Comparison of ENCODE assay signal across 9 cellular contexts in the genomic region with DNA sequence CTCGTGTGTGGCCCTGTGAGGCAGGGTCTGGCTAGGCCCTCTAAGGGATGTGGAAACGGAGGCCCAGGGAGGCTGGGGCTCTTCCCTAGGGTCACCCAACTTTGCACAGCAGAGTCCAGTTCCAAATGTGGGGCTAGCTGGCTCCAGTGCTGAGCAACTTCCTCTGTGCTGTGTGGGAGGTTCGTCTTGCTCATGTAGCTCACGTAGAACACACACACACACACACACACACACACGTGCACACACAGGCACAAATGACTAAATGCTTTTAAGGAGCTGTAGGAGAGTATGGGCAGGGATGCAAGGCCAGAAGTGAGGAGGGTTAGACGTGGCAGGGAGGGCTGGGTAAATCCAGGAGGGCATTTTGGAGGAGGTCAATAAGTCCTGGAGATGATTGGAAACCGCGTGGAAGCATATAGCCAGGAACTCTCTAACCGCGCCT.
DNase-seq lines count a peak whose midpoint lies in the region; ATAC-seq and TF ChIP-seq lines count a peak whose summit lies in the region.
"Had no signal": no experiment of that assay in that cellular context is flagged by ENCODE, and none has a peak within 500 bp of the region (broad histone marks: within the 10 kb centered on the region; RNA-seq: fewer than 3 reads in every experiment).

No MANE protein-coding gene starts in this region.

- no peak overlapping the region for H3K14ac ChIP-seq in mesenchymal stem cell (ENCODE audit: low read length in 2 of 2)

- H3K9ac ChIP-seq in mesenchymal stem cell (ENCODE audit: low read length) = no peak overlapping the region

- no peaks in the 10 kb centered on the region for H3K36me3 ChIP-seq in mesenchymal stem cell (ENCODE audit: control insufficient read depth in 1 of 2, insufficient read depth in 2 of 2, low read depth in 1 of 2, low read length in 2 of 2)

- ATAC-seq in HG02798 (IDR thresholded peaks at IDR 0.05; ENCODE audit: poor library complexity, unreplicated experiment) = peak; percentile 9
- peak; percentile 66 for ATAC-seq in activated CD8-positive, alpha-beta T cell treated with anti-CD3 and anti-CD28 coated beads for 36 hours
- no peak for ATAC-seq in GM19324 (IDR thresholded peaks at IDR 0.05; ENCODE audit: low FRiP score, unreplicated experiment)
- ATAC-seq: Panc1 had no signal

- peak overlapping the region; percentile 68 for H3K27ac Mint-ChIP-seq in activated CD8-positive, alpha-beta T cell treated with anti-CD3 and anti-CD28 coated beads for 36 hours

- H2BK15ac ChIP-seq in mesenchymal stem cell (ENCODE audit: low read depth, poor library complexity, severe bottlenecking) = no peak overlapping the region

- no peaks in the 10 kb centered on the region for H3K79me1 ChIP-seq in mesenchymal stem cell (replicated peaks; ENCODE audit: low read length, poor library complexity, severe bottlenecking)

- H3K4me3 ChIP-seq in mesenchymal stem cell (ENCODE audit: insufficient read depth in 1 of 2, low read depth in 1 of 2, low read length in 2 of 2) = no peak overlapping the region

- H3K4me1 ChIP-seq in mesenchymal stem cell (ENCODE audit: control insufficient read depth, insufficient read depth, low read depth, low read length) = peaks cover 5% of the 10 kb centered on the region

- no peak overlapping the region for H2AK5ac ChIP-seq in mesenchymal stem cell (ENCODE audit: low read length, severe bottlenecking)

- no peak overlapping the region for H4K8ac ChIP-seq in mesenchymal stem cell (ENCODE audit: low read length)

- H3K4me3 Mint-ChIP-seq in activated CD8-positive, alpha-beta T cell treated with anti-CD3 and anti-CD28 coated beads for 36 hours = peak overlapping the region; percentile 4

- DNase-seq in Daoy (ENCODE audit: low read depth) (peak; percentile 47), mesenchymal stem cell (peak; percentile 7), NCI-H345 treated with DMSO at 0.1 percent for 48 hours (lab: John Stamatoyannopoulos, UW; ENCODE audit: unreplicated experiment) (no peak), germinal center (ENCODE audit: low spot score) (no peak)
- peak; percentile 82 for DNase-seq in activated CD8-positive, alpha-beta T cell treated with anti-CD3 and anti-CD28 coated beads for 36 hours
- no peak for DNase-seq in activated effector memory CD4-positive, alpha-beta T cell treated with anti-CD3 and anti-CD28 coated beads, Interleukin-2, amount 50 U/mL, for 16 hours

- H3K9me3 Mint-ChIP-seq in activated CD8-positive, alpha-beta T cell treated with anti-CD3 and anti-CD28 coated beads for 36 hours = no peaks in the 10 kb centered on the region

- no peak overlapping the region for H4K91ac ChIP-seq in mesenchymal stem cell (ENCODE audit: low read length)

- no peak overlapping the region for H3K4ac ChIP-seq in mesenchymal stem cell (ENCODE audit: low read depth in 1 of 2, low read length in 2 of 2)

- no peaks in the 10 kb centered on the region for H3K9me3 ChIP-seq in mesenchymal stem cell (ENCODE audit: control insufficient read depth, low read length)

- intact Hi-C loops in activated CD8-positive, alpha-beta T cell treated with anti-CD3 and anti-CD28 coated beads for 36 hours (cut with micrococcal nuclease) = no loop called here

- H3K4me2 ChIP-seq in mesenchymal stem cell (ENCODE audit: low read length, poor library complexity, severe bottlenecking) = no peak overlapping the region

- no peak overlapping the region for H2BK5ac ChIP-seq in mesenchymal stem cell (ENCODE audit: low read depth, low read length, poor library complexity, severe bottlenecking)

- WGBS in mesenchymal stem cell = 71% methylated on average over 4 of the region's 10 CpGs

- CTCF ChIA-PET in activated CD8-positive, alpha-beta T cell treated with anti-CD3 and anti-CD28 coated beads for 36 hours (lab: Charles Lee) = interaction anchor here (0.6 to 1.2 kb wide), 2 partner anchors 14 to 57 kb away, joined by 3 read pairs; no protein-coding TSS in a partner anchor

- no peak for TF ChIP-seq CTCF in activated CD8-positive, alpha-beta T cell treated with anti-CD3 and anti-CD28 coated beads for 36 hours (IDR thresholded peaks at IDR 0.05)

- H3K27me3 Mint-ChIP-seq in activated CD8-positive, alpha-beta T cell treated with anti-CD3 and anti-CD28 coated beads for 36 hours = no peaks in the 10 kb centered on the region

- no peak overlapping the region for H3K27ac ChIP-seq in mesenchymal stem cell (ENCODE audit: low read length, poor library complexity, severe bottlenecking)

- POLR2A ChIA-PET in activated CD8-positive, alpha-beta T cell treated with anti-CD3 and anti-CD28 coated beads for 36 hours (lab: Charles Lee) = interaction anchor here (0.9 kb wide), 1 partner anchor 14 kb away, joined by 3 read pairs; no protein-coding TSS in a partner anchor

- no peak overlapping the region for H2BK12ac ChIP-seq in mesenchymal stem cell (ENCODE audit: low read length in 2 of 2)

- H3K36me3 Mint-ChIP-seq in activated CD8-positive, alpha-beta T cell treated with anti-CD3 and anti-CD28 coated beads for 36 hours (ENCODE audit: low read depth) = no peaks in the 10 kb centered on the region

- peaks cover 45% of the 10 kb centered on the region for H3K4me1 Mint-ChIP-seq in activated CD8-positive, alpha-beta T cell treated with anti-CD3 and anti-CD28 coated beads for 36 hours (ENCODE audit: low read depth)

- H3K18ac ChIP-seq in mesenchymal stem cell (ENCODE audit: low read depth in 1 of 2, low read length in 2 of 2) = peak overlapping the region in 1 of 2 experiments; percentile 1

- no peak overlapping the region for H3K23ac ChIP-seq in mesenchymal stem cell (ENCODE audit: low read length in 2 of 2)

- no peak overlapping the region for H2AFZ ChIP-seq in mesenchymal stem cell (ENCODE audit: low read depth, low read length)

- no peak overlapping the region for H2BK120ac ChIP-seq in mesenchymal stem cell (ENCODE audit: low read depth, low read length)

- H3K27me3 ChIP-seq in mesenchymal stem cell (ENCODE audit: control insufficient read depth in 1 of 2, insufficient read depth in 1 of 2, low read length in 2 of 2) = peaks cover 39 to 75% of the 10 kb centered on the region in 2 experiments

Comparison
In these comparisons a context has a peak if more than half of its experiments do, and no peak if none do; other contexts are left out.
1. DNase-seq: peak in Daoy (single experiment), activated CD8-positive, alpha-beta T cell treated with anti-CD3 and anti-CD28 coated beads for 36 hours (single experiment) and mesenchymal stem cell (single experiment); none in NCI-H345 treated with DMSO at 0.1 percent for 48 hours (single experiment), germinal center (single experiment) and activated effector memory CD4-positive, alpha-beta T cell treated with anti-CD3 and anti-CD28 coated beads, Interleukin-2, amount 50 U/mL, for 16 hours (single experiment).